1 cellular context compared by ENCODE assay signal in the genomic region with DNA sequence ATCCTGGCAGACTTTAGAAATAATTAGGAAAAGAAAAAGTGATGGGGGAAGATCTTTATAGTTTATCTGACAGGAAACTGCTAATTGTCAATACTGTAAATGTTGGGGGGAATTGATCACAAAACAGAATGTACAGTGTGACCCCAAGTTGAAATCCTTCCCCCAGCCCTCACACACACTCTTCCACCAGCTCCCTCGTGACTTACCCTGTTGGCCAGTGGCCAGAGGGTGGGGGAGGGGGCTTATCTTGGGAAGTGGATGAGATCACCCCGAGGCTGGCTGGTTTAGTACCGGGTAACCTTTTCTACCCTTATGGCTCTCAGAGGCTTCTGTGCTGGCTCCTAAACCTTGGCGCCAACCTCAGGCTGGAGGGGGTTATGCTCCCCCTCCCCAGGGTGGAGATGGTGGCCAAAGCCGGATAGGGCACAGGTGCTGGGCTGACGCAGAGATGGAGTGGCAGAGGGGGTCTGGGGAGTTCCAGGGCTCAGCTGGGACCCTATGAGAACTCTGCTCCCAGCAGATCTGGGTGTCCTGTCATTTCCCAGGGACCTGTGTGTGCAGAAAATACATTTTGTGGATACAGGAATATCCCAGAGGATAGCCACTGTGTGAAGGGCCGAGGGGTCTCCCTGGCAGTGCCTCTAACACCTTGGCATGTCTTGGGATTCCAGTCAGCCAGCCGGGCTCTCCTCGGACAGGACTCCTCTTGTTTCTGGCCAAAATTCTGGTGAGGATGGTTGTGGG.
A peak's percentile ranks its signal among the peaks of the same experiment; 100 is the strongest.
TF ChIP-seq lines count a peak whose summit lies in the region.

No MANE protein-coding gene starts in this region.

TF ChIP-seq in HepG2, 621 proteins besides CTCF, POLR2A, EP300 and RAD21 (continued from another document):
- TF ChIP-seq, protein P1, sequence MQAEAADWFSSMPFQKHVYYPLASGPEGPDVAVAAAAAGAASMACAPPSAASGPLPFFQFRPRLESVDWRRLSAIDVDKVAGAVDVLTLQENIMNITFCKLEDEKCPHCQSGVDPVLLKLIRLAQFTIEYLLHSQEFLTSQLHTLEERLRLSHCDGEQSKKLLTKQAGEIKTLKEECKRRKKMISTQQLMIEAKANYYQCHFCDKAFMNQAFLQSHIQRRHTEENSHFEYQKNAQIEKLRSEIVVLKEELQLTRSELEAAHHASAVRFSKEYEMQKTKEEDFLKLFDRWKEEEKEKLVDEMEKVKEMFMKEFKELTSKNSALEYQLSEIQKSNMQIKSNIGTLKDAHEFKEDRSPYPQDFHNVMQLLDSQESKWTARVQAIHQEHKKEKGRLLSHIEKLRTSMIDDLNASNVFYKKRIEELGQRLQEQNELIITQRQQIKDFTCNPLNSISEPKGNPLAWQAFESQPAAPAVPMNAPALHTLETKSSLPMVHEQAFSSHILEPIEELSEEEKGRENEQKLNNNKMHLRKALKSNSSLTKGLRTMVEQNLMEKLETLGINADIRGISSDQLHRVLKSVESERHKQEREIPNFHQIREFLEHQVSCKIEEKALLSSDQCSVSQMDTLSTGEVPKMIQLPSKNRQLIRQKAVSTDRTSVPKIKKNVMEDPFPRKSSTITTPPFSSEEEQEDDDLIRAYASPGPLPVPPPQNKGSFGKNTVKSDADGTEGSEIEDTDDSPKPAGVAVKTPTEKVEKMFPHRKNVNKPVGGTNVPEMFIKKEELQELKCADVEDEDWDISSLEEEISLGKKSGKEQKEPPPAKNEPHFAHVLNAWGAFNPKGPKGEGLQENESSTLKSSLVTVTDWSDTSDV (CRISPR knock-in tag; IDR thresholded peaks at IDR 0.05) = no peak
- TF ChIP-seq, protein P2, sequence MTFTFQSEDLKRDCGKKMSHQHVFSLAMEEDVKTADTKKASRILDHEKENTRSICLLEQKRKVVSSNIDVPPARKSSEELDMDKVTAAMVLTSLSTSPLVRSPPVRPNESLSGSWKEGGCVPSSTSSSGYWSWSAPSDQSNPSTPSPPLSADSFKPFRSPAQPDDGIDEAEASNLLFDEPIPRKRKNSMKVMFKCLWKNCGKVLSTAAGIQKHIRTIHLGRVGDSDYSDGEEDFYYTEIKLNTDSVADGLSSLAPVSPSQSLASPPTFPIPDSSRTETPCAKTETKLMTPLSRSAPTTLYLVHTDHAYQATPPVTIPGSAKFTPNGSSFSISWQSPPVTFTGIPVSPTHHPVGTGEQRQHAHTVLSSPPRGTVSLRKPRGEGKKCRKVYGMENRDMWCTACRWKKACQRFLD (CRISPR knock-in tag; IDR thresholded peaks at IDR 0.05; ENCODE audit: borderline replicate concordance) = no peak
- TF ChIP-seq, protein P3, sequence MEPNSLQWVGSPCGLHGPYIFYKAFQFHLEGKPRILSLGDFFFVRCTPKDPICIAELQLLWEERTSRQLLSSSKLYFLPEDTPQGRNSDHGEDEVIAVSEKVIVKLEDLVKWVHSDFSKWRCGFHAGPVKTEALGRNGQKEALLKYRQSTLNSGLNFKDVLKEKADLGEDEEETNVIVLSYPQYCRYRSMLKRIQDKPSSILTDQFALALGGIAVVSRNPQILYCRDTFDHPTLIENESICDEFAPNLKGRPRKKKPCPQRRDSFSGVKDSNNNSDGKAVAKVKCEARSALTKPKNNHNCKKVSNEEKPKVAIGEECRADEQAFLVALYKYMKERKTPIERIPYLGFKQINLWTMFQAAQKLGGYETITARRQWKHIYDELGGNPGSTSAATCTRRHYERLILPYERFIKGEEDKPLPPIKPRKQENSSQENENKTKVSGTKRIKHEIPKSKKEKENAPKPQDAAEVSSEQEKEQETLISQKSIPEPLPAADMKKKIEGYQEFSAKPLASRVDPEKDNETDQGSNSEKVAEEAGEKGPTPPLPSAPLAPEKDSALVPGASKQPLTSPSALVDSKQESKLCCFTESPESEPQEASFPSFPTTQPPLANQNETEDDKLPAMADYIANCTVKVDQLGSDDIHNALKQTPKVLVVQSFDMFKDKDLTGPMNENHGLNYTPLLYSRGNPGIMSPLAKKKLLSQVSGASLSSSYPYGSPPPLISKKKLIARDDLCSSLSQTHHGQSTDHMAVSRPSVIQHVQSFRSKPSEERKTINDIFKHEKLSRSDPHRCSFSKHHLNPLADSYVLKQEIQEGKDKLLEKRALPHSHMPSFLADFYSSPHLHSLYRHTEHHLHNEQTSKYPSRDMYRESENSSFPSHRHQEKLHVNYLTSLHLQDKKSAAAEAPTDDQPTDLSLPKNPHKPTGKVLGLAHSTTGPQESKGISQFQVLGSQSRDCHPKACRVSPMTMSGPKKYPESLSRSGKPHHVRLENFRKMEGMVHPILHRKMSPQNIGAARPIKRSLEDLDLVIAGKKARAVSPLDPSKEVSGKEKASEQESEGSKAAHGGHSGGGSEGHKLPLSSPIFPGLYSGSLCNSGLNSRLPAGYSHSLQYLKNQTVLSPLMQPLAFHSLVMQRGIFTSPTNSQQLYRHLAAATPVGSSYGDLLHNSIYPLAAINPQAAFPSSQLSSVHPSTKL (CRISPR knock-in tag; IDR thresholded peaks at IDR 0.05) = peak; percentile 52
- TF ChIP-seq CEBPB (IDR thresholded peaks at IDR 0.05; ENCODE audit: borderline replicate concordance, low read depth, low read length) (no peak), PHF20 (CRISPR knock-in tag; IDR thresholded peaks at IDR 0.05) (no peak), ZNF678 (CRISPR knock-in tag; IDR thresholded peaks at IDR 0.05) (no peak), KAT8 (CRISPR knock-in tag; IDR thresholded peaks at IDR 0.05) (peak; percentile 29; the same call in 1 of the 2 replicates), FOXK1 (CRISPR knock-in tag; IDR thresholded peaks at IDR 0.05; ENCODE audit: borderline replicate concordance, low read depth) (no peak), ASH2L (IDR thresholded peaks at IDR 0.05; ENCODE audit: insufficient read length, low read depth, low read length) (no peak), ZFP36 (IDR thresholded peaks at IDR 0.05; ENCODE audit: borderline replicate concordance, low read depth, low read length, partially characterized antibody) (no peak), SP4 (CRISPR knock-in tag; IDR thresholded peaks at IDR 0.05) (no peak), PCBP2 (optimal IDR thresholded peaks at IDR 0.05; ENCODE audit: low read depth, low read length, poor library complexity, severe bottlenecking) (no peak), MAZ (IDR thresholded peaks at IDR 0.05; ENCODE audit: borderline replicate concordance, low read depth, low read length) (0 out of 2 replicates have a peak, but pooled peaks have one; percentile 24), MAZ (CRISPR knock-in tag; IDR thresholded peaks at IDR 0.05; ENCODE audit: low read depth) (no peak), NCOA2 (CRISPR knock-in tag; IDR thresholded peaks at IDR 0.05) (no peak), RARA (CRISPR knock-in tag; IDR thresholded peaks at IDR 0.05) (no peak; the same call in 1 of the 2 replicates), GABPA (IDR thresholded peaks at IDR 0.05; ENCODE audit: low read depth, low read length) (no peak), GABPA (CRISPR knock-in tag; IDR thresholded peaks at IDR 0.05; ENCODE audit: low read depth) (no peak), TEAD2 (CRISPR knock-in tag; IDR thresholded peaks at IDR 0.05) (no peak), GATAD2A (CRISPR knock-in tag; IDR thresholded peaks at IDR 0.05) (peak; percentile 44), HES4 (CRISPR knock-in tag; IDR thresholded peaks at IDR 0.05; ENCODE audit: borderline replicate concordance) (no peak), ZKSCAN1 (IDR thresholded peaks at IDR 0.05; ENCODE audit: low read length) (no peak), DNMT1 (CRISPR knock-in tag; IDR thresholded peaks at IDR 0.05) (no peak), NFIC (IDR thresholded peaks at IDR 0.05; ENCODE audit: low read length) (peak; percentile 79; the same call in 1 of the 2 replicates), FOSL2 (CRISPR knock-in tag; IDR thresholded peaks at IDR 0.05) (peak; percentile 72; the same call in 1 of the 2 replicates), ZNF550 (CRISPR knock-in tag; IDR thresholded peaks at IDR 0.05; ENCODE audit: borderline replicate concordance) (no peak), SMYD3 (CRISPR knock-in tag; IDR thresholded peaks at IDR 0.05) (no peak), SKI (IDR thresholded peaks at IDR 0.05; ENCODE audit: partially characterized antibody) (no peak)
- TF ChIP-seq, protein P4, sequence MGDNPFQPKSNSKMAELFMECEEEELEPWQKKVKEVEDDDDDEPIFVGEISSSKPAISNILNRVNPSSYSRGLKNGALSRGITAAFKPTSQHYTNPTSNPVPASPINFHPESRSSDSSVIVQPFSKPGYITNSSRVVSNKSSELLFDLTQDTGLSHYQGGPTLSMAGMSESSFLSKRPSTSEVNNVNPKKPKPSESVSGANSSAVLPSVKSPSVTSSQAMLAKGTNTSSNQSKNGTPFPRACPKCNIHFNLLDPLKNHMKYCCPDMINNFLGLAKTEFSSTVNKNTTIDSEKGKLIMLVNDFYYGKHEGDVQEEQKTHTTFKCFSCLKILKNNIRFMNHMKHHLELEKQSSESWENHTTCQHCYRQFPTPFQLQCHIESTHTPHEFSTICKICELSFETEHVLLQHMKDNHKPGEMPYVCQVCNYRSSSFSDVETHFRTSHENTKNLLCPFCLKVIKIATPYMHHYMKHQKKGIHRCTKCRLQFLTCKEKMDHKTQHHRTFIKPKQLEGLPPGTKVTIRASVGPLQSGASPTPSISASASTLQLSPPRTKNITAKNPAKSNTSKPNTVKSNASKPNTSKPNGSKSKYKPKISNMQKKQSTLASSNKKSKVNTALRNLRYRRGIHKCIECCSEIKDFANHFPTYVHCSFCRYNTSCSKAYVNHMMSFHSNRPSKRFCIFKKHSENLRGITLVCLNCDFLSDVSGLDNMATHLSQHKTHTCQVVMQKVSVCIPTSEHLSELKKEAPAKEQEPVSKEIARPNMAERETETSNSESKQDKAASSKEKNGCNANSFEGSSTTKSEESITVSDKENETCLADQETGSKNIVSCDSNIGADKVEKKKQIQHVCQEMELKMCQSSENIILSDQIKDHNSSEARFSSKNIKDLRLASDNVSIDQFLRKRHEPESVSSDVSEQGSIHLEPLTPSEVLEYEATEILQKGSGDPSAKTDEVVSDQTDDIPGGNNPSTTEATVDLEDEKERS (CRISPR knock-in tag; IDR thresholded peaks at IDR 0.05) = 0 out of 2 replicates have a peak, but pooled peaks have one; percentile 57
- TF ChIP-seq, protein P5, sequence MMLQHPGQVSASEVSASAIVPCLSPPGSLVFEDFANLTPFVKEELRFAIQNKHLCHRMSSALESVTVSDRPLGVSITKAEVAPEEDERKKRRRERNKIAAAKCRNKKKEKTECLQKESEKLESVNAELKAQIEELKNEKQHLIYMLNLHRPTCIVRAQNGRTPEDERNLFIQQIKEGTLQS (CRISPR knock-in tag; IDR thresholded peaks at IDR 0.05) = peak; percentile 88
- TF ChIP-seq, protein P6, sequence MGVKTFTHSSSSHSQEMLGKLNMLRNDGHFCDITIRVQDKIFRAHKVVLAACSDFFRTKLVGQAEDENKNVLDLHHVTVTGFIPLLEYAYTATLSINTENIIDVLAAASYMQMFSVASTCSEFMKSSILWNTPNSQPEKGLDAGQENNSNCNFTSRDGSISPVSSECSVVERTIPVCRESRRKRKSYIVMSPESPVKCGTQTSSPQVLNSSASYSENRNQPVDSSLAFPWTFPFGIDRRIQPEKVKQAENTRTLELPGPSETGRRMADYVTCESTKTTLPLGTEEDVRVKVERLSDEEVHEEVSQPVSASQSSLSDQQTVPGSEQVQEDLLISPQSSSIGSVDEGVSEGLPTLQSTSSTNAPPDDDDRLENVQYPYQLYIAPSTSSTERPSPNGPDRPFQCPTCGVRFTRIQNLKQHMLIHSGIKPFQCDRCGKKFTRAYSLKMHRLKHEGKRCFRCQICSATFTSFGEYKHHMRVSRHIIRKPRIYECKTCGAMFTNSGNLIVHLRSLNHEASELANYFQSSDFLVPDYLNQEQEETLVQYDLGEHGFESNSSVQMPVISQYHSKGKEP (CRISPR knock-in tag; IDR thresholded peaks at IDR 0.05) = no peak
- TF ChIP-seq, protein P7, sequence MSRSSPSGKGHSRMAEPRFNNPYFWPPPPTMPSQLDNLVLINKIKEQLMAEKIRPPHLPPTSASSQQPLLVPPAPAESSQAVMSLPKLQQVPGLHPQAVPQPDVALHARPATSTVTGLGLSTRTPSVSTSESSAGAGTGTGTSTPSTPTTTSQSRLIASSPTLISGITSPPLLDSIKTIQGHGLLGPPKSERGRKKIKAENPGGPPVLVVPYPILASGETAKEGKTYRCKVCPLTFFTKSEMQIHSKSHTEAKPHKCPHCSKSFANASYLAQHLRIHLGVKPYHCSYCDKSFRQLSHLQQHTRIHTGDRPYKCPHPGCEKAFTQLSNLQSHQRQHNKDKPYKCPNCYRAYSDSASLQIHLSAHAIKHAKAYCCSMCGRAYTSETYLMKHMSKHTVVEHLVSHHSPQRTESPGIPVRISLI (CRISPR knock-in tag; IDR thresholded peaks at IDR 0.05; ENCODE audit: borderline replicate concordance) = no peak
- TF ChIP-seq, protein P8, sequence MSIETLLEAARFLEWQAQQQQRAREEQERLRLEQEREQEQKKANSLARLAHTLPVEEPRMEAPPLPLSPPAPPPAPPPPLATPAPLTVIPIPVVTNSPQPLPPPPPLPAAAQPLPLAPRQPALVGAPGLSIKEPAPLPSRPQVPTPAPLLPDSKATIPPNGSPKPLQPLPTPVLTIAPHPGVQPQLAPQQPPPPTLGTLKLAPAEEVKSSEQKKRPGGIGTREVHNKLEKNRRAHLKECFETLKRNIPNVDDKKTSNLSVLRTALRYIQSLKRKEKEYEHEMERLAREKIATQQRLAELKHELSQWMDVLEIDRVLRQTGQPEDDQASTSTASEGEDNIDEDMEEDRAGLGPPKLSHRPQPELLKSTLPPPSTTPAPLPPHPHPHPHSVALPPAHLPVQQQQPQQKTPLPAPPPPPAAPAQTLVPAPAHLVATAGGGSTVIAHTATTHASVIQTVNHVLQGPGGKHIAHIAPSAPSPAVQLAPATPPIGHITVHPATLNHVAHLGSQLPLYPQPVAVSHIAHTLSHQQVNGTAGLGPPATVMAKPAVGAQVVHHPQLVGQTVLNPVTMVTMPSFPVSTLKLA (IDR thresholded peaks at IDR 0.05) = no peak
- TF ChIP-seq, protein P9, sequence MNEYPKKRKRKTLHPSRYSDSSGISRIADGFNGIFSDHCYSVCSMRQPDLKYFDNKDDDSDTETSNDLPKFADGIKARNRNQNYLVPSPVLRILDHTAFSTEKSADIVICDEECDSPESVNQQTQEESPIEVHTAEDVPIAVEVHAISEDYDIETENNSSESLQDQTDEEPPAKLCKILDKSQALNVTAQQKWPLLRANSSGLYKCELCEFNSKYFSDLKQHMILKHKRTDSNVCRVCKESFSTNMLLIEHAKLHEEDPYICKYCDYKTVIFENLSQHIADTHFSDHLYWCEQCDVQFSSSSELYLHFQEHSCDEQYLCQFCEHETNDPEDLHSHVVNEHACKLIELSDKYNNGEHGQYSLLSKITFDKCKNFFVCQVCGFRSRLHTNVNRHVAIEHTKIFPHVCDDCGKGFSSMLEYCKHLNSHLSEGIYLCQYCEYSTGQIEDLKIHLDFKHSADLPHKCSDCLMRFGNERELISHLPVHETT (CRISPR knock-in tag; conservative IDR thresholded peaks at IDR 0.05) = no peak
